In the genomic region with DNA sequence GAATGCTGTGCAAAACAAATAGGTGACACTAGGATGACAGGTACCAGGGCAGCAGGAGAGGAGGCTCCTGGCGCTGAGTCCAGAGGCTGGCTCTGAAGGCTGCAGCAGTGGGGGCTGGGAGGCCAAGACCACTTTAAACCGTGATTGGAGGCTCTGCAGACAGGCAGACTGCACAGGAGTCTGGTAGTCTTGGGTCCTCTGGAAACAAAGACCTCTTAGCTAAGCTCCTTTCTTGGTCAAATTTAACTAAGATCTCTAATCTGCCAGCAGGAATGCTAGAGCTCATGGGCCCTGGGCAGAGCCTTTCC, we compare ENCODE assay signal across 20 cellular contexts. TPM values are rescaled to one million over a fixed set of nuclear protein-coding genes. Genes with fewer than 3 reads are reported as not detected.
DNase-seq lines count a peak whose midpoint lies in the region; ATAC-seq, FAIRE-seq and TF ChIP-seq lines count a peak whose summit lies in the region.
"Had no signal": no experiment of that assay in that cellular context is flagged by ENCODE, and none has a peak within 500 bp of the region (broad histone marks: within the 10 kb centered on the region; RNA-seq: fewer than 3 reads in every experiment).

No MANE protein-coding gene starts in this region.

- intact Hi-C loops in Right ventricle myocardium superior (cut with DNase I) (no loop called here), gastrocnemius medialis (cut with DNase I; ENCODE audit: low total_unique reads) (no loop called here)

- FAIRE-seq in urothelium cell line (lab: Jason Lieb, UNC), result no peak
- FAIRE-seq: H54, RCC 7860 had no signal

- no peak for ATAC-seq in Right ventricle myocardium superior (ENCODE audit: poor library complexity)
- ATAC-seq in gastrocnemius medialis, result no peak

- peak overlapping the region; percentile 87 for H3K27ac Mint-ChIP-seq in endodermal cell
- H3K27ac Mint-ChIP-seq: CD4-positive, alpha-beta T cell; HFFc6 had no signal

- H3K27ac ChIP-seq in right atrium auricular region (no peak overlapping the region), KOPT-K1 (ENCODE audit: low read depth, low read length, poor library complexity, severe bottlenecking) (peak overlapping the region; percentile 3), endodermal cell (ENCODE audit: low read depth, low read length) (peak overlapping the region; percentile 63), gastrocnemius medialis (peak overlapping the region; percentile 96 to 98 (median 97))
- H3K27ac ChIP-seq: SJCRH30 had no signal

- no peaks in the 10 kb centered on the region for H3K9me3 ChIP-seq in right atrium auricular region
- H3K9me3 ChIP-seq in KOPT-K1 (ENCODE audit: insufficient read depth, low read length, poor library complexity, severe bottlenecking), result no peaks in the 10 kb centered on the region
- no peaks in the 10 kb centered on the region for H3K9me3 ChIP-seq in endodermal cell (ENCODE audit: control insufficient read depth, low read length)
- H3K9me3 ChIP-seq in gastrocnemius medialis, result no peaks in the 10 kb centered on the region
- H3K9me3 ChIP-seq: SJCRH30 had no signal

- H3K4me1 Mint-ChIP-seq in endodermal cell, result peaks cover 19% of the 10 kb centered on the region

- H3K27me3 ChIP-seq in right atrium auricular region (no peaks in the 10 kb centered on the region), endodermal cell (ENCODE audit: control insufficient read depth, insufficient read depth, low read length, poor library complexity, severe bottlenecking) (no peaks in the 10 kb centered on the region), gastrocnemius medialis (no peaks in the 10 kb centered on the region)
- H3K27me3 ChIP-seq: SJCRH30 had no signal

- H3K27me3 Mint-ChIP-seq in endodermal cell (ENCODE audit: insufficient read depth), result no peaks in the 10 kb centered on the region
- H3K27me3 Mint-ChIP-seq: CD4-positive, alpha-beta T cell had no signal

- in situ Hi-C loops in gastrocnemius medialis (cut with MboI; ENCODE audit: low sequenced_read_pairs in 4 of 4), result no loop called here

- peaks cover 4% of the 10 kb centered on the region for H3K36me3 Mint-ChIP-seq in endodermal cell (ENCODE audit: low read depth)

- no peak overlapping the region for H3K4me3 Mint-ChIP-seq in endodermal cell
- H3K4me3 Mint-ChIP-seq: CD4-positive, alpha-beta T cell; HFFc6 had no signal

- peaks cover 0 to 67% of the 10 kb centered on the region in 2 donors for H3K4me1 ChIP-seq in right atrium auricular region
- peaks cover 10% of the 10 kb centered on the region for H3K4me1 ChIP-seq in endodermal cell (ENCODE audit: control insufficient read depth, insufficient read depth, low read length)
- H3K4me1 ChIP-seq in gastrocnemius medialis, result peaks cover 87 to 94% of the 10 kb centered on the region in 2 donors

- H3K4me3 ChIP-seq in right atrium auricular region (no peak overlapping the region), endodermal cell (ENCODE audit: low read length) (peak overlapping the region; percentile 23), gastrocnemius medialis (no peak overlapping the region)
- H3K4me3 ChIP-seq: SJCRH30 had no signal

- peak; percentile 6 for DNase-seq in Right ventricle myocardium superior
- no peak for DNase-seq in right atrium auricular region (ENCODE audit: low spot score)
- no peak for DNase-seq in endodermal cell
- DNase-seq in gastrocnemius medialis, result no peak
- no peak for DNase-seq in urothelium cell line (ENCODE audit: low spot score)
- DNase-seq in NCI-H748 treated with DMSO at 0.1 percent for 48 hours (lab: John Stamatoyannopoulos, UW), result no peak
- DNase-seq: Calu3; CD4-positive, alpha-beta T cell; DMS53; HFFc6; IMR-90; Kasumi-1; NCI-H1105 treated with DMSO at 0.1 percent for 48 hours; NCI-H187; NCI-H226; NCI-H524 treated with DMSO at 0.1 percent for 48 hours; SJCRH30 had no signal

- 83 to 87% methylated on average over 2 of the region's 2 CpGs for WGBS in endodermal cell (ENCODE audit: insufficient coverage in 1 of 2, insufficient read length in 1 of 2), 2 experiments

- no peak for TF ChIP-seq POLR2A in gastrocnemius medialis (IDR thresholded peaks at IDR 0.05)

- H3K9ac ChIP-seq in endodermal cell (ENCODE audit: extremely low read depth, low read length, poor library complexity, severe bottlenecking), result no peak overlapping the region

- no peak for TF ChIP-seq CTCF in right atrium auricular region (IDR thresholded peaks at IDR 0.05)
- no peak for TF ChIP-seq CTCF in endodermal cell (conservative IDR thresholded peaks at IDR 0.05)
- no peak for TF ChIP-seq CTCF in gastrocnemius medialis (IDR thresholded peaks at IDR 0.05 in 4 of 5, conservative IDR thresholded peaks at IDR 0.05 in 1 of 5)

- no peaks in the 10 kb centered on the region for H3K9me3 Mint-ChIP-seq in endodermal cell
- H3K9me3 Mint-ChIP-seq: CD4-positive, alpha-beta T cell; HFFc6 had no signal

- H3K36me3 ChIP-seq in right atrium auricular region, result no peaks in the 10 kb centered on the region
- H3K36me3 ChIP-seq in KOPT-K1 (ENCODE audit: insufficient read depth, low read length), result peaks cover 39% of the 10 kb centered on the region; the same call in 1 of the 2 replicates
- H3K36me3 ChIP-seq in endodermal cell (ENCODE audit: control insufficient read depth, insufficient read depth, low read length), result no peaks in the 10 kb centered on the region
- no peaks in the 10 kb centered on the region for H3K36me3 ChIP-seq in gastrocnemius medialis
- H3K36me3 ChIP-seq: SJCRH30 had no signal

RNA-seq across cellular contexts. Expression of a gene that starts 4.4 kb away (rescaled TPM):
- total RNA-seq in Right ventricle myocardium superior, result 17.8 TPM
- total RNA-seq in right atrium auricular region, result 10 to 100 TPM; 43.8 to 45.0 TPM
- 1 to 10 TPM; 3.2 to 4.2 TPM for total RNA-seq in endodermal cell
- 22.5 TPM for polyA plus RNA-seq in endodermal cell (2013, experiment 1 of 2)
- polyA plus RNA-seq in endodermal cell (2013, experiment 2 of 2), result 20.6 TPM
- 1,000 to 10,000 TPM in 1 of 4 donors, 100 to 1,000 TPM in 3; 218 to 2,149 (median 412) TPM for total RNA-seq in gastrocnemius medialis
- total RNA-seq: IMR-90 had no signal
- polyA plus RNA-seq: IMR-90 had no signal

RNA-seq across cellular contexts. Expression of a gene that starts 8.8 kb away (rescaled TPM):
- total RNA-seq in Right ventricle myocardium superior, result 1.3 TPM
- 1 to 10 TPM in 1 of 2 donors, not detected in 1; 1.2 TPM for total RNA-seq in right atrium auricular region
- total RNA-seq in endodermal cell, result 1 to 10 TPM; 6.0 to 6.2 TPM
- polyA plus RNA-seq in endodermal cell (2013, experiment 1 of 2), result 4.1 TPM
- polyA plus RNA-seq in endodermal cell (2013, experiment 2 of 2), result 4.8 TPM
- total RNA-seq in gastrocnemius medialis, result 10 to 100 TPM in 3 of 4 donors, 1 to 10 TPM in 1; 3.5 to 20.4 (median 12.7) TPM
- total RNA-seq: SJCRH30 had no signal

RNA-seq across cellular contexts. Expression of a gene that starts 44.6 kb away (rescaled TPM):
- total RNA-seq in Right ventricle myocardium superior, result 0.35 TPM
- 1 to 10 TPM in 1 of 2 donors, under 1 TPM in 1; 0.19 to 2.1 TPM for total RNA-seq in right atrium auricular region
- total RNA-seq in endodermal cell, result not detected
- 0.36 TPM for polyA plus RNA-seq in endodermal cell (2013, experiment 1 of 2)
- 0.41 TPM for polyA plus RNA-seq in endodermal cell (2013, experiment 2 of 2)
- 1 to 10 TPM in 2 of 4 donors, under 1 TPM in 2; 0.66 to 3.1 (median 1.5) TPM for total RNA-seq in gastrocnemius medialis
- total RNA-seq: Calu3; CD4-positive, alpha-beta T cell; SJCRH30 had no signal

RNA-seq across cellular contexts. Expression of a gene that starts 58.1 kb away (rescaled TPM):
- total RNA-seq in Right ventricle myocardium superior, result 6.1 TPM
- total RNA-seq in right atrium auricular region, result 10 to 100 TPM in 1 of 2 donors, 1 to 10 TPM in 1; 7.6 to 10.3 TPM
- total RNA-seq in endodermal cell, result 10 to 100 TPM; 20.3 to 23.7 TPM
- 18.3 TPM for polyA plus RNA-seq in endodermal cell (2013, experiment 1 of 2)
- 15.9 TPM for polyA plus RNA-seq in endodermal cell (2013, experiment 2 of 2)
- total RNA-seq in gastrocnemius medialis, result 10 to 100 TPM; 20.6 to 64.6 (median 27.8) TPM

Comparison
In these comparisons a context has a peak if more than half of its experiments do, and no peak if none do; other contexts are left out.
1. H3K27ac ChIP-seq: peak in KOPT-K1 (single experiment), endodermal cell (single experiment) and gastrocnemius medialis (4 of 4); none in right atrium auricular region (0 of 2).
2. RNA of a gene that starts 4.4 kb away (total RNA-seq): 218 to 2,149 TPM in gastrocnemius medialis; 43.8 to 45.0 TPM in right atrium auricular region, 17.8 TPM in Right ventricle myocardium superior (single experiment) and 3.2 to 4.2 TPM in endodermal cell; every median in the first group is over 4 times any median in the second.